Comparison of ENCODE assay signal across 8 cellular contexts in the genomic region with DNA sequence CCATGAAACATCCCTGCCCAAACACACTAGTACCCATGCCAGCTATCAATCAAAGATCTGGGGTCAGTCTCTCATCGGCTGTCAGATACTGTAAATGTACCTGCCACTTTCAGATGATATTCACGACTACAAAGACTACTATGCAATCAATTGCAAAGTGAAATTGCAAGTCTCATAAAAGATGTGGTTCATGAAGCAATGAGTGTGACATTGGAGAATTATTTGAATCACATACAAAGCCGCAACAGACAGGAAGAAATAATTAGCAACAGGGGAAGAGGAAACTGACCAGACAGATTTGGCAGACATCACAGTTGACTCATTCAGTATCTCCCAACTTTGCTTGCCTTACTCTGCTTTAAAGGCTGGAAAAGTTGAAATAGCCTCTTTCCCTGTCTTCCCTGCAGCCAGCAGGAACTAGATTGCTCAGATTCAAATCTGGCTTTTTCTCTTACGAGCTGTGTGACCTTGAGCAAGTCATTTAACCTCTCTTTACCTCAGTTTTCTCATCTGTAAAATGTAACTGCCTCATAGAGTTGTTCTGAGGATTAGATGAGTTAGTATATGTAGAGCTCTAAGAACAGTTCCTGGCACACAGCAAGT.
DNase-seq lines count a peak whose midpoint lies in the region; ATAC-seq, FAIRE-seq and TF ChIP-seq lines count a peak whose summit lies in the region.

No MANE protein-coding gene starts in this region.

- no peak; the same call in 1 of the 2 replicates for TF ChIP-seq POLR2A in IMR-90 (IDR thresholded peaks at IDR 0.05; ENCODE audit: low read depth, low read length)

- peak overlapping the region; percentile 53 for H2BK5ac ChIP-seq in IMR-90 (ENCODE audit: low read depth, low read length, poor library complexity, severe bottlenecking)

- in situ Hi-C loops in IMR-90 (cut with MboI; ENCODE audit: low sequenced_read_pairs): no loop called here

- H3K56ac ChIP-seq in IMR-90 (ENCODE audit: extremely low read depth, insufficient read depth, low read length): no peak overlapping the region; the same call in 1 of the 2 replicates

- H3K27ac ChIP-seq in A673 (ENCODE audit: low read depth, low read length, poor library complexity, severe bottlenecking) (peak overlapping the region; percentile 8), IMR-90 (ENCODE audit: insufficient read depth, low read length) (peak overlapping the region; percentile 10; the same call in 1 of the 2 replicates), smooth muscle cell (ENCODE audit: low read depth) (peak overlapping the region; percentile 99)

- peak overlapping the region; percentile 90 for H2BK20ac ChIP-seq in IMR-90 (ENCODE audit: low read depth, low read length)

- CTCF ChIA-PET in A673 (lab: Charles Lee): no interaction called here
- CTCF ChIA-PET in IMR-90 (lab: Yijun Ruan, JAX): interaction anchor here (0.6 kb wide), 1 partner anchor 87 kb away, joined by 4 read pairs; no protein-coding TSS in a partner anchor

- H3K36me3 ChIP-seq in A673 (ENCODE audit: insufficient read depth, low read length, poor library complexity, severe bottlenecking) (no peaks in the 10 kb centered on the region), IMR-90 (ENCODE audit: control insufficient read depth, insufficient read depth, low read length) (no peaks in the 10 kb centered on the region), bronchial epithelial cell (ENCODE audit: control insufficient read depth, insufficient read depth, low read length) (no peaks in the 10 kb centered on the region), smooth muscle cell (ENCODE audit: low read depth) (no peaks in the 10 kb centered on the region)

- intact Hi-C loops in A673 (cut with micrococcal nuclease; ENCODE audit: unreplicated experiment) (no loop called here), IMR-90 (cut with micrococcal nuclease) (no loop called here)

- no peak for TF ChIP-seq CTCF in A673 (conservative IDR thresholded peaks at IDR 0.05; ENCODE audit: low read depth, low read length)
- no peak for TF ChIP-seq CTCF in IMR-90 (conservative IDR thresholded peaks at IDR 0.05; ENCODE audit: low read depth, low read length)
- TF ChIP-seq CTCF in bronchial epithelial cell (IDR thresholded peaks at IDR 0.05; ENCODE audit: insufficient read depth, low read length, severe bottlenecking): no peak
- no peak for TF ChIP-seq CTCF in smooth muscle cell (IDR thresholded peaks at IDR 0.05; ENCODE audit: borderline replicate concordance, insufficient read depth, poor library complexity, severe bottlenecking)

- no peak for FAIRE-seq in bronchial epithelial cell (lab: Jason Lieb, UNC)

- H4K91ac ChIP-seq in IMR-90 (ENCODE audit: insufficient read depth, low read depth, low read length): peak overlapping the region; percentile 60

- peaks cover 26% of the 10 kb centered on the region for H3F3A ChIP-seq in smooth muscle cell (ENCODE audit: low read depth)

- peak overlapping the region; percentile 86 for H2AK5ac ChIP-seq in IMR-90 (ENCODE audit: low read depth, low read length)

- no peaks in the 10 kb centered on the region for H3K79me2 ChIP-seq in smooth muscle cell (ENCODE audit: low read depth)

- no peak overlapping the region for H2AFZ ChIP-seq in IMR-90 (replicated peaks; ENCODE audit: low read length, poor library complexity)
- no peak overlapping the region for H2AFZ ChIP-seq in smooth muscle cell (ENCODE audit: low read depth)

- ATAC-seq in GM19395 (IDR thresholded peaks at IDR 0.05; ENCODE audit: unreplicated experiment) (peak; percentile 59), IMR-90 (ENCODE audit: low read depth) (peak; percentile 88)

- H3K9me1 ChIP-seq in IMR-90 (ENCODE audit: insufficient read depth, low read length): peaks cover 12% of the 10 kb centered on the region

- peaks cover 65% of the 10 kb centered on the region for H3K4me1 ChIP-seq in A673 (ENCODE audit: insufficient read depth, low read length, poor library complexity, severe bottlenecking)
- peaks cover 5% of the 10 kb centered on the region for H3K4me1 ChIP-seq in IMR-90 (ENCODE audit: control insufficient read depth, insufficient read depth, low read length)
- no peaks in the 10 kb centered on the region for H3K4me1 ChIP-seq in smooth muscle cell (ENCODE audit: low read depth)

- no peaks in the 10 kb centered on the region for H3K27me3 ChIP-seq in A673 (replicated peaks; ENCODE audit: insufficient read depth, low read depth, low read length, poor library complexity)
- no peaks in the 10 kb centered on the region for H3K27me3 ChIP-seq in IMR-90 (ENCODE audit: control insufficient read depth, insufficient read depth, low read length)
- H3K27me3 ChIP-seq in bronchial epithelial cell (ENCODE audit: control insufficient read depth, insufficient read depth, low read length): no peaks in the 10 kb centered on the region
- H3K27me3 ChIP-seq in smooth muscle cell (ENCODE audit: low read depth): no peaks in the 10 kb centered on the region

- no TSS peak for BruUV-seq in A673 (replicated peaks; lab: Mats Ljungman, UMichigan)
- BruUV-seq in IMR-90 (replicated peaks; lab: Mats Ljungman, UMichigan): no TSS peak

- no peak overlapping the region; the same call in 1 of the 2 replicates for H4K5ac ChIP-seq in IMR-90 (ENCODE audit: low read depth, low read length)

- peak; percentile 10; the same call in 1 of the 2 replicates for TF ChIP-seq RAD21 in IMR-90 (IDR thresholded peaks at IDR 0.05; ENCODE audit: low read length)

- WGBS in IMR-90 (ENCODE audit: extremely low coverage in 2 of 2, insufficient read length in 1 of 2), 2 experiments: no CpG with 5 or more reads among the region's 4 CpGs
- WGBS in smooth muscle cell (ENCODE audit: low lambda C conversion rate): 23% methylated on average over 4 of the region's 4 CpGs

- peak overlapping the region; percentile 78; the same call in 1 of the 2 replicates for H3K4ac ChIP-seq in IMR-90 (ENCODE audit: low read depth, low read length)

- POLR2A ChIA-PET in A673 (lab: Charles Lee; ENCODE audit: low non-redundant PET): no interaction called here
- POLR2A ChIA-PET in IMR-90 (lab: Charles Lee; ENCODE audit: unreplicated experiment): no interaction called here

- no peaks in the 10 kb centered on the region for H3K79me1 ChIP-seq in IMR-90 (ENCODE audit: low read depth in 1 of 2, low read length in 2 of 2)

- H4K20me1 ChIP-seq in IMR-90 (ENCODE audit: insufficient read depth, low read length) (no peaks in the 10 kb centered on the region), smooth muscle cell (ENCODE audit: low read depth) (no peaks in the 10 kb centered on the region)

- H2BK120ac ChIP-seq in IMR-90 (ENCODE audit: low read depth, low read length): peak overlapping the region; percentile 84

- H2AK9ac ChIP-seq in IMR-90 (replicated peaks; ENCODE audit: low read depth, low read length, poor library complexity): no peak overlapping the region

- peak overlapping the region; percentile 29 to 65; a peak in 3 of 4 replicates for H4K8ac ChIP-seq in IMR-90 (ENCODE audit: low read depth in 2 of 2, low read length in 2 of 2)

- dilution Hi-C loops in IMR-90 (cut with HindIII; ENCODE audit: low sequenced_read_pairs, unreplicated experiment): no loop called here

- peak; percentile 90 for DNase-seq in A673 (ENCODE audit: low spot score)
- peak; percentile 97 for DNase-seq in IMR-90
- peak; percentile 97 for DNase-seq in bronchial epithelial cell (ENCODE audit: low read depth)
- DNase-seq in smooth muscle cell (lab: John Stamatoyannopoulos, UW; ENCODE audit: unreplicated experiment): no peak
- DNase-seq in globus pallidus (ENCODE audit: low spot score): no peak
- no peak for DNase-seq in activated gamma-delta T cell (lab: John Stamatoyannopoulos, UW)
- DNase-seq in cerebellar nuclear complex (lab: John Stamatoyannopoulos, UW): no peak

- H3K4me2 ChIP-seq in IMR-90 (ENCODE audit: low read depth, low read length) (peak overlapping the region; percentile 86), smooth muscle cell (peak overlapping the region; percentile 64)

- H3K18ac ChIP-seq in IMR-90 (ENCODE audit: low read depth, low read length): peak overlapping the region; percentile 55; the same call in 1 of the 2 replicates

- H3K9ac ChIP-seq in IMR-90 (ENCODE audit: low read depth, low read length): no peak overlapping the region
- peak overlapping the region; percentile 90 for H3K9ac ChIP-seq in smooth muscle cell (ENCODE audit: low read depth)

- H3K9me3 ChIP-seq in A673 (ENCODE audit: low read depth, low read length, poor library complexity, severe bottlenecking) (no peaks in the 10 kb centered on the region), IMR-90 (ENCODE audit: control insufficient read depth, insufficient read depth, low read length) (no peaks in the 10 kb centered on the region), smooth muscle cell (replicated peaks; ENCODE audit: low read depth) (no peaks in the 10 kb centered on the region)

- no peak overlapping the region for H3K4me3 ChIP-seq in A673 (ENCODE audit: low read depth, low read length, poor library complexity, severe bottlenecking)
- H3K4me3 ChIP-seq in IMR-90 (ENCODE audit: insufficient read depth, low read depth, low read length): no peak overlapping the region
- H3K4me3 ChIP-seq in bronchial epithelial cell (ENCODE audit: low read depth, low read length): no peak overlapping the region
- no peak overlapping the region for H3K4me3 ChIP-seq in smooth muscle cell

- H2BK15ac ChIP-seq in IMR-90 (ENCODE audit: low read depth, low read length): peak overlapping the region; percentile 33; the same call in 1 of the 3 replicates

- H3K23ac ChIP-seq in IMR-90 (ENCODE audit: low read depth, low read length): no peak overlapping the region; the same call in 1 of the 2 replicates

- H3K14ac ChIP-seq in IMR-90 (replicated peaks; ENCODE audit: low read depth, low read length): peak overlapping the region; percentile 67

TF ChIP-seq in IMR-90, 13 proteins besides CTCF, POLR2A, EP300 and RAD21 (continues in another document):
- no peak for TF ChIP-seq RFX5 (IDR thresholded peaks at IDR 0.05; ENCODE audit: low read depth, low read length)
- no peak; the same call in 1 of the 2 replicates for TF ChIP-seq BHLHE40 (IDR thresholded peaks at IDR 0.05; ENCODE audit: low read depth, low read length)
- TF ChIP-seq CEBPB (IDR thresholded peaks at IDR 0.05; ENCODE audit: low read depth, low read length): peak; percentile 97
- no peak for TF ChIP-seq SMC3 (IDR thresholded peaks at IDR 0.05; ENCODE audit: low read depth, low read length)
- TF ChIP-seq MAZ (IDR thresholded peaks at IDR 0.05; ENCODE audit: borderline replicate concordance, low read depth, low read length): no peak; the same call in 1 of the 2 replicates
- TF ChIP-seq, protein P1, sequence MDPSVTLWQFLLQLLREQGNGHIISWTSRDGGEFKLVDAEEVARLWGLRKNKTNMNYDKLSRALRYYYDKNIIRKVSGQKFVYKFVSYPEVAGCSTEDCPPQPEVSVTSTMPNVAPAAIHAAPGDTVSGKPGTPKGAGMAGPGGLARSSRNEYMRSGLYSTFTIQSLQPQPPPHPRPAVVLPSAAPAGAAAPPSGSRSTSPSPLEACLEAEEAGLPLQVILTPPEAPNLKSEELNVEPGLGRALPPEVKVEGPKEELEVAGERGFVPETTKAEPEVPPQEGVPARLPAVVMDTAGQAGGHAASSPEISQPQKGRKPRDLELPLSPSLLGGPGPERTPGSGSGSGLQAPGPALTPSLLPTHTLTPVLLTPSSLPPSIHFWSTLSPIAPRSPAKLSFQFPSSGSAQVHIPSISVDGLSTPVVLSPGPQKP (IDR thresholded peaks at IDR 0.05; ENCODE audit: borderline replicate concordance, low read depth, low read length): no peak
- TF ChIP-seq FOS (IDR thresholded peaks at IDR 0.05; ENCODE audit: low read depth, low read length): peak; percentile 87

Comparison
In these comparisons a context has a peak if more than half of its experiments do, and no peak if none do; other contexts are left out.
1. DNase-seq: peak in A673 (single experiment), IMR-90 (single experiment) and bronchial epithelial cell (single experiment); none in smooth muscle cell (single experiment), globus pallidus (single experiment), activated gamma-delta T cell (single experiment) and cerebellar nuclear complex (0 of 2).
2. H3K27ac ChIP-seq: peak in every context shown above with its lines; median percentile 99 in smooth muscle cell; 10 in IMR-90; 8 in A673.